In genomic region chr1:184075040-184076029, GRCh38 we compare ENCODE assay signal across 8 cellular contexts. TPM values are rescaled to one million over a fixed set of nuclear protein-coding genes. Genes with fewer than 3 reads are reported as not detected.
DNase-seq lines count a peak whose midpoint lies in the region; ATAC-seq, FAIRE-seq and TF ChIP-seq lines count a peak whose summit lies in the region.

No MANE protein-coding gene starts in this region.

- H3K9me3 Mint-ChIP-seq in endothelial cell (ENCODE audit: unreplicated experiment) = no peaks in the 10 kb centered on the region

- no peaks in the 10 kb centered on the region for H3K27me3 ChIP-seq in Peyer's patch

- H3K36me3 Mint-ChIP-seq in endothelial cell (ENCODE audit: low read depth, unreplicated experiment) = no peaks in the 10 kb centered on the region

- H3K36me3 ChIP-seq in Peyer's patch (no peaks in the 10 kb centered on the region), mucosa of descending colon (ENCODE audit: low read depth) (no peaks in the 10 kb centered on the region)

- H3K27ac ChIP-seq in 22Rv1 = peak overlapping the region; percentile 54
- H3K27ac ChIP-seq in Peyer's patch = peak overlapping the region in 1 of 4 donors; percentile 32

- H3K4me3 ChIP-seq in LNCaP clone FGC (ENCODE audit: low read depth, low read length) (no peak overlapping the region), Peyer's patch (no peak overlapping the region), mucosa of descending colon (no peak overlapping the region)

- H3K27me3 Mint-ChIP-seq in endothelial cell (ENCODE audit: unreplicated experiment) = no peaks in the 10 kb centered on the region

- intact Hi-C loops in mucosa of descending colon (cut with DNase I, micrococcal nuclease) = loop anchor here (5.0 to 10.0 kb wide), 4 partner anchors 147 to 619 kb away; no protein-coding TSS in a partner anchor

- ATAC-seq in mucosa of descending colon = peak; percentile 69
- ATAC-seq in HG02970 (IDR thresholded peaks at IDR 0.05; ENCODE audit: low FRiP score, unreplicated experiment) = no peak

- no peak for FAIRE-seq in GM12892 (lab: Jason Lieb, UNC)

- H3K4me3 Mint-ChIP-seq in endothelial cell (ENCODE audit: unreplicated experiment) = no peak overlapping the region

- H3K27ac Mint-ChIP-seq in endothelial cell (ENCODE audit: unreplicated experiment) = no peak overlapping the region

- H3K9me3 ChIP-seq in Peyer's patch (no peaks in the 10 kb centered on the region), mucosa of descending colon (no peaks in the 10 kb centered on the region)

- peaks cover 0 to 8% (median 0%) of the 10 kb centered on the region in 4 donors for H3K4me1 ChIP-seq in Peyer's patch
- H3K4me1 ChIP-seq in mucosa of descending colon (ENCODE audit: low read depth) = no peaks in the 10 kb centered on the region

- no peaks in the 10 kb centered on the region for H3K4me1 Mint-ChIP-seq in endothelial cell (ENCODE audit: unreplicated experiment)

- TF ChIP-seq POLR2A in Peyer's patch (IDR thresholded peaks at IDR 0.05) (no peak), GM12892 (IDR thresholded peaks at IDR 0.05; ENCODE audit: low read depth, low read length) (no peak)

- TF ChIP-seq CTCF in 22Rv1 (IDR thresholded peaks at IDR 0.05) = peak; percentile 93
- TF ChIP-seq CTCF in LNCaP clone FGC (IDR thresholded peaks at IDR 0.05; ENCODE audit: control insufficient read depth, extremely low read depth, insufficient read depth) = peak; percentile 75
- peak in 5 of 6 experiments; percentile 9 to 86 (median 83) for TF ChIP-seq CTCF in Peyer's patch (IDR thresholded peaks at IDR 0.05)
- peak; percentile 64 for TF ChIP-seq CTCF in endothelial cell (IDR thresholded peaks at IDR 0.05; ENCODE audit: unreplicated experiment)
- peak; percentile 23 for TF ChIP-seq CTCF in mucosa of descending colon (IDR thresholded peaks at IDR 0.05)

- DNase-seq in GM03348 (ENCODE audit: low spot score) (peak; percentile 64), LNCaP clone FGC (ENCODE audit: low read depth) (peak; percentile 59), Peyer's patch (no peak), endothelial cell (ENCODE audit: low spot score) (peak; percentile 33), mucosa of descending colon (peak in 1 of 3 donors; percentile 76), GM12892 (ENCODE audit: insufficient read length) (no peak)

RNA-seq across cellular contexts. Expression of gene TSEN15, which starts 23.8 kb away (rescaled TPM):
- 10 to 100 TPM in 2 of 4 donors, 1 to 10 TPM in 2; 9.1 to 18.2 (median 11.1) TPM for total RNA-seq in Peyer's patch
- 19.6 TPM for total RNA-seq in endothelial cell (ENCODE audit: unreplicated experiment)
- 10 to 100 TPM in 2 of 3 donors, 1 to 10 TPM in 1; 6.7 to 21.2 (median 13.5) TPM for total RNA-seq in mucosa of descending colon
- 33.7 TPM for polyA plus RNA-seq in GM12892 (2012; ENCODE audit: missing spikeins)

RNA-seq across cellular contexts. Expression of gene COLGALT2, which starts 37.8 kb away (rescaled TPM):
- total RNA-seq in Peyer's patch (1 to 10 TPM in 1 of 4 donors, under 1 TPM in 1, not detected in 2; 0.80 to 1.5 TPM), endothelial cell (ENCODE audit: unreplicated experiment) (0.72 TPM), mucosa of descending colon (1 to 10 TPM in 1 of 3 donors, under 1 TPM in 2; 0.35 to 7.6 (median 0.48) TPM)
- 0.06 TPM for polyA plus RNA-seq in GM12892 (2012; ENCODE audit: missing spikeins)

Comparison
In these comparisons a context has a peak if more than half of its experiments do, and no peak if none do; other contexts are left out.
1. CTCF ChIP-seq: peak in every context shown above with its lines; median percentile 93 in 22Rv1; 83 in Peyer's patch; 75 in LNCaP clone FGC; 64 in endothelial cell; 23 in mucosa of descending colon.
2. DNase-seq: peak in GM03348 (single experiment), LNCaP clone FGC (single experiment) and endothelial cell (single experiment); none in Peyer's patch (0 of 3) and GM12892 (single experiment).